8 cellular contexts compared by ENCODE assay signal in the genomic region with DNA sequence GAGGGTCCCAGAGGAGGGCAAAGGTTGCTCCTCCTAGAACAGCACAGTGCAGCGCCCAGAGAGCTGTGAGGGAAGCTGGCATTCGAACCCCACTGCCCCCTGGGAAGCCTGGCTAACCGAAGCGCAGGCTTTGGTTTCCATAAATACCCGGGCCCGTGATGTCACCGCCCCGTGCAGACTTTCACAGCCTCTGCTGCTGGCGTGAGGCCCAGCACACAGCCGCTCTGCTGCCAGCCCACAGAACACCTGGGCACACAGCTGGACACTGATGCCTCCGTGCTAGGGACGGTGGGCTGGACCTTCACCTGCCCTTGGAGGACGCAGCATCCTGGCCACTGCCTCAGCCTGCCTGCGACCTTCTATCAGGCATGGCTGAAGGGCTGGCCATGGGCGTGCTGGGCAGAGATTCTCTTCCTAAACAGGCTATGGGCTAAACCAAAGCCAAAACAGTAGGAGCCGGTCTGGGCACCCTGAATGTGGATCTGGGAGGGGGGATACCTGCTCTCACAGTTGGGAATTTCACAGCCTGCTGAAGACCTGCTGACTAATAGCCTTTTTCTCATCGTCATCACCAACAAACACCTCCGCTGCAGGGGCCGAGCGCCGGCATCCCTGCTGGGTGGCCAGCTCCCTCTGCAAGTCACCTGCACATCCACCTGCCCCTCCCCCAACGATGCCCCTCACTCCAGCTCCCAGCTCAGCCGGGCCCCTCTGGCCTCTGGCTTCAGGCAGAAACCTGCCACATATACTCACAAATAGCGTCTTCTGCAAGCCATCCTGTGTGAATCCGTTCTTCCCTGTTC. TPM values are rescaled to one million over a fixed set of nuclear protein-coding genes. Genes with fewer than 3 reads are reported as not detected.
A peak's percentile ranks its signal among the peaks of the same experiment; 100 is the strongest.
DNase-seq lines count a peak whose midpoint lies in the region; ATAC-seq and TF ChIP-seq lines count a peak whose summit lies in the region.

No MANE protein-coding gene starts in this region.

- H3K36me3 Mint-ChIP-seq in activated naive CD4-positive, alpha-beta T cell treated with anti-CD3 and anti-CD28 coated beads, Interleukin-2, amount 50 U/mL, for 24 hours, result no peaks in the 10 kb centered on the region

- H3K4me1 ChIP-seq in Peyer's patch (peaks cover 0 to 25% (median 9%) of the 10 kb centered on the region in 4 donors), thymus (ENCODE audit: control insufficient read depth, insufficient read depth, low read length) (peaks cover 35% of the 10 kb centered on the region)

- H3K27me3 Mint-ChIP-seq in activated naive CD4-positive, alpha-beta T cell treated with anti-CD3 and anti-CD28 coated beads, Interleukin-2, amount 50 U/mL, for 24 hours, result peaks cover 6% of the 10 kb centered on the region

- intact Hi-C loops in left cardiac atrium (cut with DNase I), result no loop called here

- peak overlapping the region; percentile 61 for H3K27ac Mint-ChIP-seq in activated naive CD4-positive, alpha-beta T cell treated with anti-CD3 and anti-CD28 coated beads, Interleukin-2, amount 50 U/mL, for 24 hours

- ATAC-seq in HG03064 (IDR thresholded peaks at IDR 0.05; ENCODE audit: low read depth, unreplicated experiment) (peak; percentile 47), left cardiac atrium (peak; percentile 61)

- 50% methylated on average over 25 of the region's 25 CpGs for WGBS in thymus

- peak overlapping the region in 2 of 4 donors; percentile 18 to 72 for H3K27ac ChIP-seq in Peyer's patch
- H3K27ac ChIP-seq in thymus (ENCODE audit: low read depth), result peak overlapping the region; percentile 46

- DNase-seq in activated naive CD4-positive, alpha-beta T cell (lab: John Stamatoyannopoulos, UW), result no peak
- DNase-seq in Peyer's patch (peak in 2 of 3 donors; percentile 68 to 81), left cardiac atrium (peak; percentile 70), HuH-7.5 (ENCODE audit: low spot score) (no peak), OCI-M1 (lab: John Stamatoyannopoulos, UW) (no peak)

- peak overlapping the region; percentile 31 to 49 (median 36) for H3K4me3 ChIP-seq in Peyer's patch
- peak overlapping the region; percentile 36 for H3K4me3 ChIP-seq in thymus (ENCODE audit: low read length)

- H3K9me3 ChIP-seq in Peyer's patch (no peaks in the 10 kb centered on the region), thymus (ENCODE audit: control insufficient read depth) (peaks cover 2% of the 10 kb centered on the region)

- TF ChIP-seq POLR2A in Peyer's patch (IDR thresholded peaks at IDR 0.05), result no peak

- H3K36me3 ChIP-seq in Peyer's patch (no peaks in the 10 kb centered on the region), thymus (ENCODE audit: control insufficient read depth, insufficient read depth) (no peaks in the 10 kb centered on the region)

- H3K27me3 ChIP-seq in Peyer's patch (peaks cover 0 to 10% of the 10 kb centered on the region in 2 donors), thymus (ENCODE audit: control insufficient read depth, insufficient read depth) (peaks cover 14% of the 10 kb centered on the region)

- no peak for TF ChIP-seq CTCF in Peyer's patch (IDR thresholded peaks at IDR 0.05)

- H3K4me3 Mint-ChIP-seq in activated naive CD4-positive, alpha-beta T cell treated with anti-CD3 and anti-CD28 coated beads, Interleukin-2, amount 50 U/mL, for 24 hours, result peak overlapping the region; percentile 77

- H3K4me1 Mint-ChIP-seq in activated naive CD4-positive, alpha-beta T cell treated with anti-CD3 and anti-CD28 coated beads, Interleukin-2, amount 50 U/mL, for 24 hours, result peaks cover 39% of the 10 kb centered on the region

- H3K9me3 Mint-ChIP-seq in activated naive CD4-positive, alpha-beta T cell treated with anti-CD3 and anti-CD28 coated beads, Interleukin-2, amount 50 U/mL, for 24 hours, result no peaks in the 10 kb centered on the region

RNA-seq across cellular contexts. Expression of a gene that starts 0.8 kb away (rescaled TPM):
- total RNA-seq in Peyer's patch (10 to 100 TPM; 13.7 to 59.4 (median 35.5) TPM), left cardiac atrium (10 to 100 TPM; 58.8 to 73.7 TPM)
- polyA plus RNA-seq in thymus, result 21.9 TPM

Comparison
In these comparisons a context has a peak if more than half of its experiments do, and no peak if none do; other contexts are left out.
1. DNase-seq: peak in Peyer's patch (2 of 3) and left cardiac atrium (single experiment); none in activated naive CD4-positive, alpha-beta T cell (0 of 4), HuH-7.5 (single experiment) and OCI-M1 (single experiment).